In genomic region chr11:50169634-50170033, GRCh38 we compare ENCODE assay signal across 16 cellular contexts.
"Had no signal": no experiment of that assay in that cellular context is flagged by ENCODE, and none has a peak within 500 bp of the region (broad histone marks: within the 10 kb centered on the region; RNA-seq: fewer than 3 reads in every experiment).

No MANE protein-coding gene starts in this region.

- DNase-seq: islet precursor cell; left ventricle myocardium inferior; midbrain; naive thymus-derived CD4-positive, alpha-beta T cell; ovary; right lobe of liver; stimulated activated CD4-positive, alpha-beta T cell treated with anti-CD3 and anti-CD28 coated beads, Interleukin-1b, Interleukin-23, amount 100 ng/mL, for 48 hours; stimulated activated CD4-positive, alpha-beta T cell treated with anti-CD3 and anti-CD28 coated beads, Interleukin-2, amount 100 ng/mL, for 48 hours; stimulated activated CD4-positive, alpha-beta T cell treated with anti-CD3 and anti-CD28 coated beads, Interleukin-4, amount 100 ng/mL, for 4 hours; stimulated activated CD8-positive, alpha-beta memory T cell treated with anti-CD3 and anti-CD28 coated beads, Interleukin-4, amount 100 ng/mL, for 48 hours; stimulated activated naive CD4-positive, alpha-beta T cell treated with Interleukin-2 at 50 U/mL for 16 hours; stimulated activated naive CD8-positive, alpha-beta T cell treated with anti-CD3 and anti-CD28 coated beads, Interleukin-15, amount 100 ng/mL, for 72 hours; substantia nigra had no signal

- ATAC-seq: mucosa of descending colon; naive thymus-derived CD4-positive, alpha-beta T cell; natural killer cell treated with Interleukin-12 subunit alpha and Interleukin-12 subunit beta and Interleukin-15 and Interleukin-18, amount 100 ng/mL, for 72 hours; stimulated activated memory B cell treated with anti-CD40 and anti-IgM and Interleukin-4, amounts not matched to agents 10 μg/mL and 1 μg/mL and 100 μg/mL, for 72 hours; stimulated activated naive CD8-positive, alpha-beta T cell treated with anti-CD3 and anti-CD28 coated beads, Interleukin-15, amount 100 ng/mL, for 72 hours had no signal
